11 cellular contexts compared by ENCODE assay signal in the genomic region with DNA sequence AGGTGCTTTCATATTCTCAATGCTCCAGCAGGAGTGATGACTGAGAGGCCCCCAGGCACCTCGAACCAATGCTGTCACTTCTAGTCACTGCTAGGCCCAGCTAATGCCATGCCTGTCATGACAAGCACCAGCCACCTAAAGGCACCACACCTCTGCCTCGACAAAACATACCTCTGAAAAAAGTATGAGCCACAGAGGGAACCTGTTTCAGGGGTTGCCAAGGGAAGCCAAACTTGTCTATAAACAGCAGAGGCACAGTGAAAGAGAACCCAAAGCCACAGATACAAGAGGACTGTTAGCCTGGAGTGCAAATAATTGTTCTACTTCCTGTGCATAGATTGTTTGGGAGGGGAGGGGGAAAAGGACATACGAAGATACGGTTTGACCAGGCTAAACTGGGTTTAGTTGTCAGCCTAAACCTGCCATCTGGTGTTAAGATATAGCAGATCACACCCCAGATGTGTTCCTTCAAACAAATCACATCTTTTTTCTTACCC. TPM values are rescaled to one million over a fixed set of nuclear protein-coding genes. Genes with fewer than 3 reads are reported as not detected.
DNase-seq lines count a peak whose midpoint lies in the region; ATAC-seq and TF ChIP-seq lines count a peak whose summit lies in the region.
"Had no signal": no experiment of that assay in that cellular context is flagged by ENCODE, and none has a peak within 500 bp of the region (broad histone marks: within the 10 kb centered on the region; RNA-seq: fewer than 3 reads in every experiment).

No MANE protein-coding gene starts in this region.

- H3K27ac Mint-ChIP-seq in naive thymus-derived CD8-positive, alpha-beta T cell, result no peak overlapping the region

- no peak for DNase-seq in BJ (ENCODE audit: low read depth)
- peak; percentile 79 for DNase-seq in M059J (ENCODE audit: low read depth)
- peak; percentile 30 for DNase-seq in astrocyte of the hippocampus (ENCODE audit: low read depth, low spot score)
- DNase-seq in kidney tubule cell (ENCODE audit: low spot score), result peak; percentile 37
- no peak for DNase-seq in stimulated activated CD4-positive, alpha-beta T cell treated with anti-CD3 and anti-CD28 coated beads, Interleukin-4, amount 100 ng/mL, for 4 hours
- no peak for DNase-seq in naive thymus-derived CD8-positive, alpha-beta T cell
- DNase-seq: adrenal gland, DND-41 had no signal

- ATAC-seq in GM18873 (IDR thresholded peaks at IDR 0.05; ENCODE audit: low FRiP score, unreplicated experiment), result no peak
- no peak for ATAC-seq in HG03045 (IDR thresholded peaks at IDR 0.05; ENCODE audit: unreplicated experiment)
- no peak for ATAC-seq in naive thymus-derived CD8-positive, alpha-beta T cell
- ATAC-seq: HepG2 had no signal

- H3K36me3 Mint-ChIP-seq in naive thymus-derived CD8-positive, alpha-beta T cell, result no peaks in the 10 kb centered on the region

- peaks cover 10 to 37% (median 16%) of the 10 kb centered on the region in 5 donors for H3K27me3 Mint-ChIP-seq in naive thymus-derived CD8-positive, alpha-beta T cell

- no peaks in the 10 kb centered on the region for H3K36me3 ChIP-seq in BJ (ENCODE audit: control insufficient read depth, insufficient read depth, low read length)
- H3K36me3 ChIP-seq: adrenal gland had no signal

- H3K4me3 Mint-ChIP-seq in naive thymus-derived CD8-positive, alpha-beta T cell, result no peak overlapping the region

- no peaks in the 10 kb centered on the region for H3K27me3 ChIP-seq in BJ (ENCODE audit: control insufficient read depth, insufficient read depth, low read length)
- H3K27me3 ChIP-seq: adrenal gland had no signal

- H3K4me1 Mint-ChIP-seq in naive thymus-derived CD8-positive, alpha-beta T cell, result no peaks in the 10 kb centered on the region

- CTCF ChIA-PET in BJ (lab: Yijun Ruan, JAX), result no interaction called here

- 0 out of 2 replicates have a peak, but pooled peaks have one; percentile 6 for TF ChIP-seq CTCF in BJ (IDR thresholded peaks at IDR 0.05; ENCODE audit: insufficient read depth, low read depth, low read length)

- H3K4me3 ChIP-seq in BJ (ENCODE audit: low read depth, low read length), result no peak overlapping the region
- H3K4me3 ChIP-seq: adrenal gland had no signal

- POLR2A ChIA-PET in BJ (lab: Charles Lee), result no interaction called here
- POLR2A ChIA-PET in naive thymus-derived CD8-positive, alpha-beta T cell (lab: Charles Lee), result no interaction called here

- H3K9me3 Mint-ChIP-seq in naive thymus-derived CD8-positive, alpha-beta T cell, result no peaks in the 10 kb centered on the region

RNA-seq across cellular contexts. Expression of gene BNC2, which starts 45.9 kb away (rescaled TPM):
- polyA plus RNA-seq in BJ (2011; rRNA removed), result 15.3 and 17.5 TPM in 2 replicates
- polyA minus RNA-seq in BJ (2011; rRNA and poly(A)+ RNA removed), result 41.3 and 42.9 TPM in 2 replicates
- 5.5 and 7.0 TPM in 2 replicates for total RNA-seq in M059J (2014; rRNA removed; shearing (Covaris generic))
- total RNA-seq in naive thymus-derived CD8-positive, alpha-beta T cell, result not detected
- not detected for polyA plus RNA-seq in naive thymus-derived CD8-positive, alpha-beta T cell
- total RNA-seq: HepG2 had no signal
- polyA plus RNA-seq: HepG2 had no signal

Comparison
In these comparisons a context has a peak if more than half of its experiments do, and no peak if none do; other contexts are left out.
1. DNase-seq: peak in M059J (single experiment), astrocyte of the hippocampus (single experiment) and kidney tubule cell (single experiment); none in BJ (single experiment), stimulated activated CD4-positive, alpha-beta T cell treated with anti-CD3 and anti-CD28 coated beads, Interleukin-4, amount 100 ng/mL, for 4 hours (0 of 2) and naive thymus-derived CD8-positive, alpha-beta T cell (0 of 10).